ENCODE assay signal across 14 cellular contexts in the genomic region with DNA sequence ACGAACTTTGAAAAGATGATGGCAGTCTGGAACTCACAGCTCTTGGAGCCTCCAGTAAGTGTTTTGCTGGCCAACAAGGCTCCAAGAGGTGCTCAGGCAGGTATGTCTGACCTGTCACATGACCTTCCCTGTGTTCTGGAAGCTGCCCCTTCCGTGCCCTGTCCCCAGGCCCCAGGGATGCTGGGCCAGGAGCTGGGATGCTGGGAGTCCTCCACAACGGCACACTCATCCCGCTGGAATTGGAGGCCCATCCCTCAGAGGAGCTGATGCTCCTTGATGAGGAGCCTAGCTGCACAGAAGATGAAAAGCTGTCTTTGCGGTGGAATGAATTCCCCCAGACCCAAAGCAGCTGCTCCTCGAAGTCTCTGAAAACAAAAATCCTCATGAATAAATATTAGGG. TPM values are rescaled to one million over a fixed set of nuclear protein-coding genes. Genes with fewer than 3 reads are reported as not detected.
DNase-seq lines count a peak whose midpoint lies in the region; TF ChIP-seq lines count a peak whose summit lies in the region.
"Had no signal": no experiment of that assay in that cellular context is flagged by ENCODE, and none has a peak within 500 bp of the region (broad histone marks: within the 10 kb centered on the region; RNA-seq: fewer than 3 reads in every experiment).

No MANE protein-coding gene starts in this region.

- H3K9ac ChIP-seq in Loucy (ENCODE audit: low read depth, low read length, poor library complexity, severe bottlenecking), result no peak overlapping the region

- POLR2A ChIA-PET in HEK293T (lab: Yijun Ruan, JAX), result no interaction called here

- no peaks in the 10 kb centered on the region for H4K20me1 ChIP-seq in Loucy (ENCODE audit: insufficient read depth, low read length, poor library complexity, severe bottlenecking)

- H3K4me1 ChIP-seq in Loucy (ENCODE audit: insufficient read depth, low read length, poor library complexity, severe bottlenecking) (peaks cover 48% of the 10 kb centered on the region), muscle layer of duodenum (ENCODE audit: control insufficient read depth in 1 of 2, insufficient read depth in 2 of 2, low read length in 2 of 2) (peaks cover 0 to 9% of the 10 kb centered on the region in 2 donors)

- H3K4me2 ChIP-seq in Loucy (ENCODE audit: low read depth, low read length, poor library complexity, severe bottlenecking), result peak overlapping the region; percentile 53

- no peaks in the 10 kb centered on the region for H3F3A ChIP-seq in Loucy (ENCODE audit: low read depth)

- H3K27ac Mint-ChIP-seq in activated T-helper 2 cell treated with anti-CD3 and anti-CD28 coated beads, Interferon-gamma antibody, Interleukin-2, Interleukin-4, amounts not matched to agents 10 μg/mL and 5 μg/mL and 100 μg/mL, durations not matched to agents 14 hours and 24 hours and 36 hours, result peak overlapping the region; percentile 18

- H3K27ac ChIP-seq in muscle layer of duodenum (ENCODE audit: low read length), result peak overlapping the region; percentile 57
- H3K27ac ChIP-seq: coronary artery, WERI-Rb-1 had no signal

- H2AFZ ChIP-seq in Loucy (ENCODE audit: low read length), result no peak overlapping the region

- H3K79me2 ChIP-seq in Loucy (ENCODE audit: insufficient read depth, low read length), result no peaks in the 10 kb centered on the region

- no peaks in the 10 kb centered on the region for H3K27me3 Mint-ChIP-seq in activated T-helper 2 cell treated with anti-CD3 and anti-CD28 coated beads, Interferon-gamma antibody, Interleukin-2, Interleukin-4, amounts not matched to agents 10 μg/mL and 5 μg/mL and 100 μg/mL, durations not matched to agents 14 hours and 24 hours and 36 hours (ENCODE audit: low read depth)

- intact Hi-C loops in activated T-helper 2 cell treated with anti-CD3 and anti-CD28 coated beads, Interferon-gamma antibody, Interleukin-2, Interleukin-4, amounts not matched to agents 10 μg/mL and 5 μg/mL and 100 μg/mL, durations not matched to agents 14 hours and 24 hours and 36 hours (cut with micrococcal nuclease), result loop anchor here (2.0 kb wide), 2 partner anchors 26 to 42 kb away; no protein-coding TSS in a partner anchor

- no peaks in the 10 kb centered on the region for H3K9me2 ChIP-seq in Loucy (replicated peaks; ENCODE audit: low read depth, low read length)

- H3K4me1 Mint-ChIP-seq in activated T-helper 2 cell treated with anti-CD3 and anti-CD28 coated beads, Interferon-gamma antibody, Interleukin-2, Interleukin-4, amounts not matched to agents 10 μg/mL and 5 μg/mL and 100 μg/mL, durations not matched to agents 14 hours and 24 hours and 36 hours (ENCODE audit: low read depth), result peaks cover 39% of the 10 kb centered on the region

- DNase-seq in Daoy (ENCODE audit: low read depth), result peak; percentile 78
- no peak for DNase-seq in activated T-helper 2 cell treated with anti-CD3 and anti-CD28 coated beads, Interferon-gamma antibody, Interleukin-2, Interleukin-4, amounts not matched to agents 10 μg/mL and 5 μg/mL and 100 μg/mL, durations not matched to agents 14 hours and 24 hours and 36 hours (ENCODE audit: low spot score)
- DNase-seq in HT-29 (ENCODE audit: low spot score), result no peak
- no peak for DNase-seq in inferior parietal cortex (ENCODE audit: extremely low spot score)
- DNase-seq in HEK293T (ENCODE audit: extremely low spot score), result no peak
- DNase-seq: activated CD8-positive, alpha-beta memory T cell treated with anti-CD3 and anti-CD28 coated beads, Interleukin-2, amount 50 U/mL, for 4 hours; NCI-H1105 treated with DMSO at 0.1 percent for 48 hours; NCI-H446; WERI-Rb-1 had no signal

- TF ChIP-seq CTCF in Loucy (conservative IDR thresholded peaks at IDR 0.05; ENCODE audit: low read length), result no peak

- H3K9me3 Mint-ChIP-seq in activated T-helper 2 cell treated with anti-CD3 and anti-CD28 coated beads, Interferon-gamma antibody, Interleukin-2, Interleukin-4, amounts not matched to agents 10 μg/mL and 5 μg/mL and 100 μg/mL, durations not matched to agents 14 hours and 24 hours and 36 hours, result no peaks in the 10 kb centered on the region

- no peak overlapping the region for H3K4me3 Mint-ChIP-seq in activated T-helper 2 cell treated with anti-CD3 and anti-CD28 coated beads, Interferon-gamma antibody, Interleukin-2, Interleukin-4, amounts not matched to agents 10 μg/mL and 5 μg/mL and 100 μg/mL, durations not matched to agents 14 hours and 24 hours and 36 hours (ENCODE audit: low read depth)

- CTCF ChIA-PET in HEK293T (lab: Yijun Ruan, JAX), result interaction anchor here (1.1 kb wide), 1 partner anchor 80 kb away, joined by 3 read pairs; no protein-coding TSS in a partner anchor

- H3K36me3 ChIP-seq in Loucy (ENCODE audit: insufficient read depth, low read length) (no peaks in the 10 kb centered on the region), muscle layer of duodenum (ENCODE audit: control insufficient read depth in 1 of 2, insufficient read depth in 2 of 2, low read length in 2 of 2) (no peaks in the 10 kb centered on the region)
- H3K36me3 ChIP-seq: WERI-Rb-1 had no signal

- no peaks in the 10 kb centered on the region for H3K36me3 Mint-ChIP-seq in activated T-helper 2 cell treated with anti-CD3 and anti-CD28 coated beads, Interferon-gamma antibody, Interleukin-2, Interleukin-4, amounts not matched to agents 10 μg/mL and 5 μg/mL and 100 μg/mL, durations not matched to agents 14 hours and 24 hours and 36 hours (ENCODE audit: low read depth)

- H3K9me3 ChIP-seq in Loucy (ENCODE audit: insufficient read depth, low read depth, low read length) (no peaks in the 10 kb centered on the region), muscle layer of duodenum (ENCODE audit: control insufficient read depth in 1 of 2, low read length in 2 of 2) (no peaks in the 10 kb centered on the region)

- H3K27me3 ChIP-seq in Loucy (ENCODE audit: insufficient read depth, low read length, poor library complexity, severe bottlenecking), result no peaks in the 10 kb centered on the region
- H3K27me3 ChIP-seq in muscle layer of duodenum (ENCODE audit: low read depth, low read length), result no peaks in the 10 kb centered on the region

- H3K4me3 ChIP-seq in Loucy (ENCODE audit: low read length, poor library complexity, severe bottlenecking) (peak overlapping the region; percentile 28), muscle layer of duodenum (ENCODE audit: low read depth in 1 of 2, low read length in 2 of 2) (no peak overlapping the region)
- H3K4me3 ChIP-seq: coronary artery, lung, skin epidermis had no signal

TF ChIP-seq in HEK293T, 16 proteins besides CTCF, POLR2A, EP300 and RAD21:
- TF ChIP-seq HDGF (IDR thresholded peaks at IDR 0.05; ENCODE audit: borderline replicate concordance), result no peak
- TF ChIP-seq LEF1 (IDR thresholded peaks at IDR 0.05; ENCODE audit: borderline replicate concordance), result no peak
- TF ChIP-seq SP1 (IDR thresholded peaks at IDR 0.05), result no peak
- TF ChIP-seq ARNT (IDR thresholded peaks at IDR 0.05), result no peak
- TF ChIP-seq TARDBP (IDR thresholded peaks at IDR 0.05), result no peak
- TF ChIP-seq SUZ12 (IDR thresholded peaks at IDR 0.05), result no peak
- no peak for TF ChIP-seq FOXA1 (IDR thresholded peaks at IDR 0.05)

RNA-seq across cellular contexts. Expression of a gene that starts 47.8 kb away (rescaled TPM):
- not detected in 2 replicates for total RNA-seq in Daoy (2014; rRNA removed; shearing (Covaris generic))
- not detected in 2 replicates for total RNA-seq in activated T-helper 2 cell treated with anti-CD3 and anti-CD28 coated beads, Interferon-gamma antibody, Interleukin-2, Interleukin-4, amounts not matched to agents 10 μg/mL and 5 μg/mL and 100 μg/mL, durations not matched to agents 14 hours and 24 hours and 36 hours
- 0.08 TPM in 1 of 2 replicates, not detected in the other for total RNA-seq in HT-29 (2014; rRNA removed; shearing (Covaris generic))
- total RNA-seq: lung had no signal

RNA-seq across cellular contexts. Expression of a gene that starts 53.0 kb away (rescaled TPM):
- total RNA-seq in Daoy (2014; rRNA removed; shearing (Covaris generic)), result 0.17 TPM in 1 of 2 replicates, not detected in the other
- total RNA-seq in activated T-helper 2 cell treated with anti-CD3 and anti-CD28 coated beads, Interferon-gamma antibody, Interleukin-2, Interleukin-4, amounts not matched to agents 10 μg/mL and 5 μg/mL and 100 μg/mL, durations not matched to agents 14 hours and 24 hours and 36 hours, result 60.5 and 67.9 TPM in 2 replicates
- 4.3 and 4.7 TPM in 2 replicates for total RNA-seq in HT-29 (2014; rRNA removed; shearing (Covaris generic))

Comparison
In these comparisons a context has a peak if more than half of its experiments do, and no peak if none do; other contexts are left out.
1. RNA of a gene that starts 53.0 kb away (total RNA-seq): 60.5 to 67.9 TPM in activated T-helper 2 cell treated with anti-CD3 and anti-CD28 coated beads, Interferon-gamma antibody, Interleukin-2, Interleukin-4, amounts not matched to agents 10 μg/mL and 5 μg/mL and 100 μg/mL, durations not matched to agents 14 hours and 24 hours and 36 hours; 4.3 to 4.7 TPM in HT-29 and 0.17 TPM in Daoy; every median in the first group is over 10 times any median in the second.